ENCODE assay signal across 17 cellular contexts in genomic region chr11:27391336-27392015, GRCh38. TPM values are rescaled to one million over a fixed set of nuclear protein-coding genes. Genes with fewer than 3 reads are reported as not detected.
DNase-seq lines count a peak whose midpoint lies in the region; ATAC-seq, FAIRE-seq and TF ChIP-seq lines count a peak whose summit lies in the region.
"Had no signal": no experiment of that assay in that cellular context is flagged by ENCODE, and none has a peak within 500 bp of the region (broad histone marks: within the 10 kb centered on the region; RNA-seq: fewer than 3 reads in every experiment).

No MANE protein-coding gene starts in this region.

- no peaks in the 10 kb centered on the region for H3K27me3 Mint-ChIP-seq in HFFc6 (ENCODE audit: insufficient read depth)
- peaks cover 4% of the 10 kb centered on the region for H3K27me3 Mint-ChIP-seq in CD8-positive, alpha-beta T cell (ENCODE audit: low read depth)

- no peaks in the 10 kb centered on the region for H3K9me1 ChIP-seq in keratinocyte (ENCODE audit: control insufficient read depth, extremely low read depth, insufficient read depth, low read length)

- dilution Hi-C loops in keratinocyte (cut with MboI; ENCODE audit: extremely low pct_ligation_motif_present, low sequenced_read_pairs), result no loop called here

- H3K79me2 ChIP-seq in keratinocyte (ENCODE audit: control insufficient read depth, insufficient read depth, low read length) (peaks cover 22% of the 10 kb centered on the region), smooth muscle cell (ENCODE audit: low read depth) (peaks cover 2% of the 10 kb centered on the region), Karpas-422 (ENCODE audit: low read length) (no peaks in the 10 kb centered on the region)

- H3K36me3 Mint-ChIP-seq in HFFc6 (ENCODE audit: low read depth), result no peaks in the 10 kb centered on the region
- H3K36me3 Mint-ChIP-seq in CD8-positive, alpha-beta T cell, result no peaks in the 10 kb centered on the region
- H3K36me3 Mint-ChIP-seq: CD14-positive monocyte had no signal

- no peak overlapping the region for H3K9ac ChIP-seq in keratinocyte (ENCODE audit: control insufficient read depth, extremely low read depth, insufficient read depth, low read length)
- no peak overlapping the region for H3K9ac ChIP-seq in smooth muscle cell (ENCODE audit: low read depth)
- no peak overlapping the region for H3K9ac ChIP-seq in Karpas-422 (ENCODE audit: low read length)
- H3K9ac ChIP-seq: KMS-11 had no signal

- no peak for TF ChIP-seq CTCF in HFFc6 (IDR thresholded peaks at IDR 0.05)
- no peak for TF ChIP-seq CTCF in keratinocyte (optimal IDR thresholded peaks at IDR 0.05 in 1 of 3, IDR thresholded peaks at IDR 0.05 in 1 of 3, conservative IDR thresholded peaks at IDR 0.05 in 1 of 3; ENCODE audit: extremely low read depth in 1 of 3, insufficient read depth in 2 of 3, low read length in 3 of 3)
- no peak for TF ChIP-seq CTCF in smooth muscle cell (IDR thresholded peaks at IDR 0.05; ENCODE audit: borderline replicate concordance, insufficient read depth, poor library complexity, severe bottlenecking)
- no peak for TF ChIP-seq CTCF in CD8-positive, alpha-beta T cell (IDR thresholded peaks at IDR 0.05)

- no peak overlapping the region for H2AFZ ChIP-seq in keratinocyte (ENCODE audit: control insufficient read depth, low read length)
- no peak overlapping the region for H2AFZ ChIP-seq in smooth muscle cell (ENCODE audit: low read depth)
- H2AFZ ChIP-seq in Karpas-422 (ENCODE audit: low read length), result no peak overlapping the region

- no peak for DNase-seq in HFFc6
- DNase-seq in SK-MEL-5 (ENCODE audit: low read depth, low spot score), result peak; percentile 1
- peak; percentile 41 for DNase-seq in keratinocyte (ENCODE audit: low read depth, low spot score)
- DNase-seq in smooth muscle cell (lab: John Stamatoyannopoulos, UW; ENCODE audit: unreplicated experiment), result no peak
- DNase-seq in cortex of kidney (lab: John Stamatoyannopoulos, UW), result no peak
- DNase-seq in Karpas-422, result no peak
- DNase-seq in stimulated activated CD4-positive, alpha-beta T cell treated with anti-CD3 and anti-CD28 coated beads, Interleukin-2, amount 100 ng/mL, for 24 hours, result no peak
- no peak for DNase-seq in CD8-positive, alpha-beta T cell
- DNase-seq: activated naive CD4-positive, alpha-beta T cell treated with anti-CD3 and anti-CD28 coated beads, Interleukin-2, amount 50 U/mL, for 16 hours; NCI-H146; stimulated activated CD4-positive, alpha-beta T cell treated with anti-CD3 and anti-CD28 coated beads, Interleukin-1b, Interleukin-23, amount 100 ng/mL, for 48 hours; stimulated activated CD8-positive, alpha-beta memory T cell treated with anti-CD3 and anti-CD28 coated beads, Interleukin-4, amount 100 ng/mL, for 48 hours; T-helper 1 cell; upper lobe of right lung had no signal

- in situ Hi-C loops in SK-MEL-5 (cut with HindIII; ENCODE audit: low pct_unique_long_range_greater_than_20kb, low sequenced_read_pairs), result no loop called here

- H3K9me3 Mint-ChIP-seq in HFFc6, result no peaks in the 10 kb centered on the region
- no peaks in the 10 kb centered on the region for H3K9me3 Mint-ChIP-seq in CD8-positive, alpha-beta T cell

- peaks cover 0 to 4% of the 10 kb centered on the region in 2 experiments for H3K36me3 ChIP-seq in keratinocyte (ENCODE audit: control insufficient read depth in 2 of 2, extremely low read depth in 1 of 2, insufficient read depth in 2 of 2, low read length in 2 of 2)
- H3K36me3 ChIP-seq in smooth muscle cell (ENCODE audit: low read depth), result no peaks in the 10 kb centered on the region
- no peaks in the 10 kb centered on the region for H3K36me3 ChIP-seq in Karpas-422 (ENCODE audit: insufficient read depth, low read length)
- no peaks in the 10 kb centered on the region for H3K36me3 ChIP-seq in CD8-positive, alpha-beta T cell (ENCODE audit: insufficient read depth, low read length)
- H3K36me3 ChIP-seq: upper lobe of right lung had no signal

- peak overlapping the region; percentile 81 for H3K27ac Mint-ChIP-seq in HFFc6
- H3K27ac Mint-ChIP-seq in CD8-positive, alpha-beta T cell, result no peak overlapping the region
- H3K27ac Mint-ChIP-seq: CD14-positive monocyte had no signal

- H3K4me3 ChIP-seq in keratinocyte (ENCODE audit: control insufficient read depth in 2 of 3, extremely low read depth in 1 of 3, insufficient read depth in 2 of 3, low read depth in 1 of 3, low read length in 3 of 3), result no peak overlapping the region
- no peak overlapping the region for H3K4me3 ChIP-seq in smooth muscle cell
- H3K4me3 ChIP-seq in Karpas-422 (ENCODE audit: low read length), result no peak overlapping the region
- no peak overlapping the region for H3K4me3 ChIP-seq in CD8-positive, alpha-beta T cell (ENCODE audit: low read depth, low read length)
- H3K4me3 ChIP-seq: upper lobe of right lung had no signal

- no peaks in the 10 kb centered on the region for H3K27me3 ChIP-seq in keratinocyte (ENCODE audit: control insufficient read depth, extremely low read depth, insufficient read depth, low read length)
- H3K27me3 ChIP-seq in smooth muscle cell (ENCODE audit: low read depth), result no peaks in the 10 kb centered on the region
- H3K27me3 ChIP-seq in Karpas-422 (ENCODE audit: low read length), result no peaks in the 10 kb centered on the region
- H3K27me3 ChIP-seq in CD8-positive, alpha-beta T cell (ENCODE audit: insufficient read depth, low read length), result no peaks in the 10 kb centered on the region
- H3K27me3 ChIP-seq: upper lobe of right lung had no signal

- no peaks in the 10 kb centered on the region for H3K9me3 ChIP-seq in keratinocyte (ENCODE audit: control insufficient read depth, low read depth, low read length)
- no peaks in the 10 kb centered on the region for H3K9me3 ChIP-seq in smooth muscle cell (replicated peaks; ENCODE audit: low read depth)
- H3K9me3 ChIP-seq in Karpas-422 (ENCODE audit: low read length), result no peaks in the 10 kb centered on the region
- H3K9me3 ChIP-seq in CD8-positive, alpha-beta T cell (ENCODE audit: low read length), result no peaks in the 10 kb centered on the region
- H3K9me3 ChIP-seq: upper lobe of right lung had no signal

- peak overlapping the region; percentile 42 for H3K4me2 ChIP-seq in keratinocyte (ENCODE audit: control insufficient read depth, extremely low read depth, insufficient read depth, low read depth, low read length)
- H3K4me2 ChIP-seq in smooth muscle cell, result peak overlapping the region; percentile 27
- H3K4me2 ChIP-seq in Karpas-422 (ENCODE audit: low read depth, low read length, poor library complexity, severe bottlenecking), result no peak overlapping the region
- H3K4me2 ChIP-seq: KMS-11 had no signal

- H3K9me2 ChIP-seq in Karpas-422 (replicated peaks; ENCODE audit: insufficient read depth, low read length), result no peaks in the 10 kb centered on the region

- peak overlapping the region; percentile 69 for H3K4me3 Mint-ChIP-seq in HFFc6
- no peak overlapping the region for H3K4me3 Mint-ChIP-seq in CD8-positive, alpha-beta T cell
- H3K4me3 Mint-ChIP-seq: CD14-positive monocyte had no signal

- WGBS in smooth muscle cell (ENCODE audit: low lambda C conversion rate), result 74% methylated on average over 5 of the region's 5 CpGs

- peaks cover 27% of the 10 kb centered on the region for H3F3A ChIP-seq in smooth muscle cell (ENCODE audit: low read depth)

- H3K4me1 ChIP-seq in keratinocyte (ENCODE audit: control insufficient read depth, extremely low read depth, insufficient read depth, low read length) (peaks cover 55% of the 10 kb centered on the region), smooth muscle cell (ENCODE audit: low read depth) (peaks cover 99% of the 10 kb centered on the region), Karpas-422 (ENCODE audit: low read length) (no peaks in the 10 kb centered on the region)
- no peaks in the 10 kb centered on the region for H3K4me1 ChIP-seq in CD8-positive, alpha-beta T cell (ENCODE audit: insufficient read depth, low read length)

- H3K4me1 Mint-ChIP-seq in HFFc6 (ENCODE audit: low read depth), result peaks cover 90% of the 10 kb centered on the region
- H3K4me1 Mint-ChIP-seq in CD8-positive, alpha-beta T cell (ENCODE audit: low read depth), result no peaks in the 10 kb centered on the region
- H3K4me1 Mint-ChIP-seq: CD14-positive monocyte had no signal

- no peak for ATAC-seq in CD8-positive, alpha-beta T cell
- ATAC-seq: upper lobe of right lung had no signal

- CTCF ChIA-PET in CD8-positive, alpha-beta T cell (lab: Charles Lee), result interaction anchor here (0.8 kb wide), 1 partner anchor 95 kb away, joined by 4 read pairs; no protein-coding TSS in a partner anchor

- H4K20me1 ChIP-seq in keratinocyte (ENCODE audit: control insufficient read depth, extremely low read depth, insufficient read depth, low read length) (no peaks in the 10 kb centered on the region), smooth muscle cell (ENCODE audit: low read depth) (peaks cover 6% of the 10 kb centered on the region), Karpas-422 (ENCODE audit: insufficient read depth, low read depth, low read length) (no peaks in the 10 kb centered on the region)

- H3K27ac ChIP-seq in keratinocyte (ENCODE audit: control insufficient read depth, insufficient read depth, low read length) (peak overlapping the region; percentile 11), smooth muscle cell (ENCODE audit: low read depth) (peak overlapping the region; percentile 88), Karpas-422 (ENCODE audit: low read length) (no peak overlapping the region)
- H3K27ac ChIP-seq in CD8-positive, alpha-beta T cell (ENCODE audit: low read depth, low read length), result no peak overlapping the region
- H3K27ac ChIP-seq: KMS-11, upper lobe of right lung had no signal

- peak; percentile 88 for FAIRE-seq in keratinocyte (lab: Jason Lieb, UNC)
- FAIRE-seq: islet of Langerhans had no signal

- intact Hi-C loops in CD8-positive, alpha-beta T cell (cut with DNase I, micrococcal nuclease), result loop anchor here in 1 of 2 experiments (10.0 kb wide), 1 partner anchor 63 kb away; no protein-coding TSS in a partner anchor

- POLR2A ChIA-PET in CD8-positive, alpha-beta T cell (lab: Charles Lee), result interaction anchor here (0.9 kb wide), 1 partner anchor 12 kb away, joined by 3 read pairs; no protein-coding TSS in a partner anchor

RNA-seq across cellular contexts. Expression of gene CCDC34, which starts 28.5 kb away (rescaled TPM):
- total RNA-seq in HFFc6 (2021; fragmentation: NEBNext Ultra II Directional; extraction: Animal tissue kit (Norgen Biotek cat#: 25700)), result 10 to 100 TPM in 5 of 6 experiments, 1 to 10 TPM in 1; 7.9 to 18.7 (median 13.9) TPM
- 7.1 and 8.1 TPM in 2 replicates for total RNA-seq in SK-MEL-5 (2014; rRNA removed; shearing (Covaris generic))
- polyA plus RNA-seq in SK-MEL-5 (2015; cell fraction: cytosol; rRNA removed), result 13.1 and 13.2 TPM in 2 replicates
- polyA plus RNA-seq in SK-MEL-5 (2015; cell fraction: nucleus; rRNA removed), result 5.5 and 7.9 TPM in 2 replicates
- 1.6 to 4.2 TPM (median 3.1 TPM) in 3 replicates for polyA plus RNA-seq in keratinocyte
- 3.5 TPM for polyA plus RNA-seq in keratinocyte (2011; ENCODE audit: low read depth)
- 1.8 and 2.1 TPM in 2 replicates for polyA plus RNA-seq in keratinocyte (2011; cell fraction: cytosol; rRNA removed)
- 1.8 and 2.0 TPM in 2 replicates for polyA plus RNA-seq in keratinocyte (2011; cell fraction: nucleus; rRNA removed)
- polyA plus RNA-seq in keratinocyte (2012; ENCODE audit: low replicate concordance), result 2.7 and 5.8 TPM in 2 replicates
- 0.59 to 2.1 TPM (median 0.66 TPM) in 3 replicates for polyA minus RNA-seq in keratinocyte
- 1.2 TPM for polyA minus RNA-seq in keratinocyte (2011; cell fraction: cytosol; rRNA and poly(A)+ RNA removed)
- polyA minus RNA-seq in keratinocyte (2011; cell fraction: nucleus; rRNA and poly(A)+ RNA removed), result 3.0 and 7.3 TPM in 2 replicates
- 8.0 and 9.3 TPM in 2 replicates for total RNA-seq in smooth muscle cell
- 6.7 and 8.2 TPM in 2 replicates for polyA plus RNA-seq in smooth muscle cell
- total RNA-seq in Karpas-422 (2014; rRNA removed; shearing (Covaris generic); ENCODE audit: low replicate concordance), result 10.2 and 11.7 TPM in 2 replicates
- total RNA-seq in CD8-positive, alpha-beta T cell, result 1 to 10 TPM in 1 of 2 experiments, under 1 TPM in 1; 0.89 to 1.1 TPM

Comparison
In these comparisons a context has a peak if more than half of its experiments do, and no peak if none do; other contexts are left out.
1. DNase-seq: peak in SK-MEL-5 (single experiment) and keratinocyte (single experiment); none in HFFc6 (single experiment), smooth muscle cell (single experiment), cortex of kidney (single experiment), Karpas-422 (single experiment), stimulated activated CD4-positive, alpha-beta T cell treated with anti-CD3 and anti-CD28 coated beads, Interleukin-2, amount 100 ng/mL, for 24 hours (0 of 2) and CD8-positive, alpha-beta T cell (0 of 7).
2. H3K27ac ChIP-seq: peak in keratinocyte (single experiment) and smooth muscle cell (single experiment); none in Karpas-422 (single experiment) and CD8-positive, alpha-beta T cell (single experiment).